11 cellular contexts compared by ENCODE assay signal in genomic region chr4:13988347-13989265, GRCh38.
DNase-seq lines count a peak whose midpoint lies in the region; ATAC-seq and TF ChIP-seq lines count a peak whose summit lies in the region.
"Had no signal": no experiment of that assay in that cellular context is flagged by ENCODE, and none has a peak within 500 bp of the region (broad histone marks: within the 10 kb centered on the region; RNA-seq: fewer than 3 reads in every experiment).

No MANE protein-coding gene starts in this region.

- H3K4me3 ChIP-seq in brain microvascular endothelial cell (ENCODE audit: low read depth, low read length) (no peak overlapping the region), right cardiac atrium (ENCODE audit: low read length) (no peak overlapping the region)
- H3K4me3 ChIP-seq: transverse colon had no signal

- no peaks in the 10 kb centered on the region for H3K9me3 Mint-ChIP-seq in HFFc6
- no peaks in the 10 kb centered on the region for H3K9me3 Mint-ChIP-seq in mesothelial cell of epicardium

- H3K4me1 Mint-ChIP-seq in HFFc6 (ENCODE audit: low read depth) (peaks cover 66% of the 10 kb centered on the region), mesothelial cell of epicardium (peaks cover 10% of the 10 kb centered on the region)

- in situ Hi-C loops in brain microvascular endothelial cell (cut with HindIII; ENCODE audit: low pct_ligation_motif_present, low sequenced_read_pairs): no loop called here

- peak overlapping the region; percentile 97 for H3K27ac ChIP-seq in brain microvascular endothelial cell
- H3K27ac ChIP-seq in right cardiac atrium (ENCODE audit: low read length): no peak overlapping the region
- H3K27ac ChIP-seq: VCaP had no signal

- no peaks in the 10 kb centered on the region for H3K36me3 ChIP-seq in brain microvascular endothelial cell (replicated peaks)
- H3K36me3 ChIP-seq: transverse colon had no signal

- peaks cover 5% of the 10 kb centered on the region for H3K27me3 Mint-ChIP-seq in HFFc6 (ENCODE audit: insufficient read depth)
- no peaks in the 10 kb centered on the region for H3K27me3 Mint-ChIP-seq in mesothelial cell of epicardium (ENCODE audit: low read depth)

- peak overlapping the region; percentile 35; the same call in 1 of the 2 replicates for H3K4me3 Mint-ChIP-seq in HFFc6
- H3K4me3 Mint-ChIP-seq in mesothelial cell of epicardium: no peak overlapping the region

- H3K27me3 ChIP-seq in brain microvascular endothelial cell (replicated peaks): no peaks in the 10 kb centered on the region
- H3K27me3 ChIP-seq in right cardiac atrium (ENCODE audit: control insufficient read depth, insufficient read depth): no peaks in the 10 kb centered on the region
- H3K27me3 ChIP-seq: transverse colon had no signal

- no peaks in the 10 kb centered on the region for H3K36me3 Mint-ChIP-seq in HFFc6 (ENCODE audit: low read depth)
- no peaks in the 10 kb centered on the region for H3K36me3 Mint-ChIP-seq in mesothelial cell of epicardium

- H3K4me1 ChIP-seq in right cardiac atrium (ENCODE audit: control insufficient read depth, insufficient read depth, low read length): peaks cover 2% of the 10 kb centered on the region

- WGBS in right cardiac atrium: 55% methylated on average over 10 of the region's 10 CpGs

- H3K27ac Mint-ChIP-seq in HFFc6 (peak overlapping the region; percentile 84), mesothelial cell of epicardium (no peak overlapping the region)

- TF ChIP-seq CTCF in HFFc6 (IDR thresholded peaks at IDR 0.05) (no peak), brain microvascular endothelial cell (IDR thresholded peaks at IDR 0.05; ENCODE audit: low read depth, low read length, missing control alignments) (no peak), mesothelial cell of epicardium (IDR thresholded peaks at IDR 0.05; ENCODE audit: unreplicated experiment) (no peak)

- ATAC-seq in right cardiac atrium: peak; percentile 89 to 92

- DNase-seq in HFFc6 (peak; percentile 77), brain microvascular endothelial cell (peak; percentile 98), right cardiac atrium (peak; percentile 56 to 65 (median 64)), stromal cell of bone marrow (ENCODE audit: low read depth) (peak; percentile 100), mesothelial cell of epicardium (ENCODE audit: low spot score in 2 of 2, unreplicated experiment in 2 of 2) (no peak), SW480 (ENCODE audit: low spot score) (no peak), NCI-H1930 (lab: John Stamatoyannopoulos, UW) (no peak)
- DNase-seq in activated CD4-positive, alpha-beta T cell treated with anti-CD3 and anti-CD28 coated beads for 48 hours: no peak
- DNase-seq: NCI-H2227 treated with DMSO at 0.1 percent for 48 hours, transverse colon had no signal

- no peaks in the 10 kb centered on the region for H3K9me3 ChIP-seq in right cardiac atrium (ENCODE audit: control insufficient read depth, low read length)
- H3K9me3 ChIP-seq: transverse colon had no signal

- intact Hi-C loops in right cardiac atrium (cut with DNase I): no loop called here

Comparison
In these comparisons a context has a peak if more than half of its experiments do, and no peak if none do; other contexts are left out.
1. DNase-seq: peak in HFFc6 (single experiment), brain microvascular endothelial cell (single experiment), right cardiac atrium (3 of 3) and stromal cell of bone marrow (single experiment); none in mesothelial cell of epicardium (0 of 2), SW480 (single experiment), activated CD4-positive, alpha-beta T cell treated with anti-CD3 and anti-CD28 coated beads for 48 hours (single experiment) and NCI-H1930 (0 of 2).